14 cellular contexts compared by ENCODE assay signal in genomic region chr5:125190232-125191051, GRCh38.
DNase-seq lines count a peak whose midpoint lies in the region; ATAC-seq, FAIRE-seq and TF ChIP-seq lines count a peak whose summit lies in the region.
"Had no signal": no experiment of that assay in that cellular context is flagged by ENCODE, and none has a peak within 500 bp of the region (broad histone marks: within the 10 kb centered on the region; RNA-seq: fewer than 3 reads in every experiment).

No MANE protein-coding gene starts in this region.

- no peak for TF ChIP-seq CTCF in D721Med (IDR thresholded peaks at IDR 0.05; ENCODE audit: insufficient read depth, missing control alignments)

- FAIRE-seq in D721Med (lab: Jason Lieb, UNC): peak; percentile 55
- FAIRE-seq: TTC549 had no signal

- ATAC-seq in SK-N-SH treated with all-trans-retinoic acid at 6 μM for 48 hours: peak; percentile 83
- ATAC-seq in GM19463 (IDR thresholded peaks at IDR 0.05; ENCODE audit: unreplicated experiment): no peak

- no peak overlapping the region for H3K4me3 ChIP-seq in HUES64 (ENCODE audit: low read length)
- H3K4me3 ChIP-seq: Peyer's patch had no signal

- in situ Hi-C loops in G401 (cut with HindIII; ENCODE audit: low sequenced_read_pairs): no loop called here

- peaks cover 27% of the 10 kb centered on the region for H3K4me1 ChIP-seq in HUES64 (ENCODE audit: insufficient read depth, low read length)
- H3K4me1 ChIP-seq: Caco-2, Peyer's patch had no signal

- no peak for DNase-seq in D721Med (ENCODE audit: insufficient read length, low spot score)
- DNase-seq in myocyte (ENCODE audit: low read depth): peak; percentile 18
- DNase-seq in NCI-H1105 (lab: John Stamatoyannopoulos, UW): no peak
- no peak for DNase-seq in G401 (ENCODE audit: low spot score)
- DNase-seq in NCI-H1694 treated with DMSO at 0.1 percent for 48 hours (lab: John Stamatoyannopoulos, UW): no peak
- DNase-seq: activated T-cell treated with anti-CD3 and anti-CD28 coated beads, Interleukin-2, amount 50 U/mL, for 1 hour; Caco-2; erythroblast; naive B cell; Peyer's patch had no signal

- H3K27me3 ChIP-seq in HUES64 (ENCODE audit: insufficient read depth, low read length): no peaks in the 10 kb centered on the region
- H3K27me3 ChIP-seq: Peyer's patch had no signal

- WGBS in HUES64: 48% methylated on average over 6 of the region's 8 CpGs

- H3K27ac ChIP-seq in HUES64 (ENCODE audit: low read depth, low read length): peak overlapping the region; percentile 69; the same call in 1 of the 2 replicates
- H3K27ac ChIP-seq: Peyer's patch had no signal

- no peaks in the 10 kb centered on the region for H3K36me3 ChIP-seq in HUES64 (ENCODE audit: insufficient read depth, low read length)
- H3K36me3 ChIP-seq: Peyer's patch had no signal

- H3K9ac ChIP-seq in HUES64 (ENCODE audit: low read depth, low read length): no peak overlapping the region

- H3K9me3 ChIP-seq in HUES64 (ENCODE audit: insufficient read depth, low read depth, low read length): no peaks in the 10 kb centered on the region
- H3K9me3 ChIP-seq: Caco-2, Peyer's patch had no signal

TF ChIP-seq in SK-N-SH treated with all-trans-retinoic acid at 6 μM for 48 hours, 23 proteins besides CTCF, POLR2A, EP300 and RAD21:
- TF ChIP-seq TCF4 (CRISPR knock-in tag; IDR thresholded peaks at IDR 0.05; ENCODE audit: borderline replicate concordance) (peak; percentile 82), ZNF70 (CRISPR knock-in tag; IDR thresholded peaks at IDR 0.05) (no peak), ZFP30 (CRISPR knock-in tag; IDR thresholded peaks at IDR 0.05) (no peak)
TF ChIP-seq in SK-N-SH treated with all-trans-retinoic acid at 6 μM for 48 hours: peak in this region for 1.
